In the genomic region with DNA sequence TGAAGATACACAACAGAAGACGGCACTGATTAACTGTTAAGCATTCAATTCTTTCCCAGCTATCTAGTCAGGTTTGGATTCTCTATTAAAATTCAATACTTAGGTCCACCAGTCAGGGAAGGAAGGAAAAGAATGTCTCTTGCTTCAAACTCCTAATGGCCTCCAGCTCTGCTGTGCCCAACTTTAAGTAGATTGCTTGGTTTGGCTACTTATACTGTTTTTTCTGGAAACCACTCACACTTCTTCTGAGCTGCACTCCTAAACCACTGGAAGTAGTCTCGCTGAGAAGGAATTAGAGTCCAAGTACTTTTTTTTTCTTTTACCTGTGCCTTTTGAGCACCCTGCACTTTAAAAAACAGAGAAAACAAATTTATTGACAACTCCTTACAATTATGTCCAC, we compare ENCODE assay signal across 12 cellular contexts. TPM values are rescaled to one million over a fixed set of nuclear protein-coding genes. Genes with fewer than 3 reads are reported as not detected.
DNase-seq lines count a peak whose midpoint lies in the region; TF ChIP-seq lines count a peak whose summit lies in the region.
"Had no signal": no experiment of that assay in that cellular context is flagged by ENCODE, and none has a peak within 500 bp of the region (broad histone marks: within the 10 kb centered on the region; RNA-seq: fewer than 3 reads in every experiment).

No MANE protein-coding gene starts in this region.

- BruUV-seq in OCI-LY7 (replicated peaks; lab: Mats Ljungman, UMichigan) = no TSS peak

- no peaks in the 10 kb centered on the region for H3K79me2 ChIP-seq in hepatocyte
- no peaks in the 10 kb centered on the region for H3K79me2 ChIP-seq in OCI-LY7 (ENCODE audit: insufficient read depth, low read depth, low read length)

- no peak for TF ChIP-seq CTCF in brain (conservative IDR thresholded peaks at IDR 0.05)
- no peak for TF ChIP-seq CTCF in hepatocyte (IDR thresholded peaks at IDR 0.05; ENCODE audit: poor library complexity)
- no peak for TF ChIP-seq CTCF in spleen (IDR thresholded peaks at IDR 0.05 in 8 of 11, conservative IDR thresholded peaks at IDR 0.05 in 3 of 11)
- no peak for TF ChIP-seq CTCF in OCI-LY7 (conservative IDR thresholded peaks at IDR 0.05; ENCODE audit: low read length)

- H3K27ac Mint-ChIP-seq in brain = peak overlapping the region in 3 of 5 experiments; percentile 52 to 92 (median 72)
- H3K27ac Mint-ChIP-seq: CD4-positive, alpha-beta memory T cell; natural killer cell had no signal

- peaks cover 48% of the 10 kb centered on the region for H3K4me1 Mint-ChIP-seq in brain
- H3K4me1 Mint-ChIP-seq: CD4-positive, alpha-beta memory T cell; natural killer cell had no signal

- intact Hi-C loops in spleen (cut with DNase I; ENCODE audit: low total_unique reads) = no loop called here
- intact Hi-C loops in OCI-LY7 (cut with micrococcal nuclease; ENCODE audit: unreplicated experiment) = no loop called here

- no peaks in the 10 kb centered on the region for H3K9me2 ChIP-seq in hepatocyte (replicated peaks; ENCODE audit: insufficient read depth)
- H3K9me2 ChIP-seq in OCI-LY7 (ENCODE audit: insufficient read depth, low read length) = no peaks in the 10 kb centered on the region

- peak; percentile 30 for DNase-seq in GM04504 (ENCODE audit: low read depth)
- DNase-seq in hepatocyte (ENCODE audit: low spot score) = peak; percentile 15
- DNase-seq in spleen = no peak
- DNase-seq in OCI-LY7 (ENCODE audit: low spot score) = no peak
- DNase-seq in HK-2 (ENCODE audit: unreplicated experiment) = no peak
- no peak for DNase-seq in superior temporal gyrus (ENCODE audit: extremely low spot score)
- no peak for DNase-seq in NCI-H2196 treated with DMSO at 0.1 percent for 48 hours (lab: John Stamatoyannopoulos, UW; ENCODE audit: unreplicated experiment)
- DNase-seq: CD4-positive, alpha-beta memory T cell; KG1; natural killer cell had no signal

- H3K9me3 ChIP-seq in hepatocyte (ENCODE audit: low read depth) = no peaks in the 10 kb centered on the region
- H3K9me3 ChIP-seq in spleen = no peaks in the 10 kb centered on the region
- no peaks in the 10 kb centered on the region for H3K9me3 ChIP-seq in OCI-LY7 (ENCODE audit: low read length)

- no peak overlapping the region for H2AFZ ChIP-seq in hepatocyte
- no peak overlapping the region for H2AFZ ChIP-seq in OCI-LY7 (ENCODE audit: low read length)

- H3K9me3 Mint-ChIP-seq in brain = peaks cover 5 to 24% (median 10%) of the 10 kb centered on the region in 5 experiments

- H3K4me3 Mint-ChIP-seq in brain = peak overlapping the region in 3 of 5 experiments; percentile 2 to 64 (median 20)
- H3K4me3 Mint-ChIP-seq: CD4-positive, alpha-beta memory T cell; natural killer cell had no signal

- 68% methylated on average over 2 of the region's 2 CpGs for WGBS in hepatocyte (ENCODE audit: low lambda C conversion rate, missing lambda C conversion rate)
- WGBS in spleen, 5 donors = 73 to 87% (median 80%) methylated on average over 2 of the region's 2 CpGs

- H3K4me2 ChIP-seq in hepatocyte (peak overlapping the region; percentile 60), OCI-LY7 (ENCODE audit: low read length) (no peak overlapping the region)

- H3K36me3 ChIP-seq in hepatocyte (replicated peaks; ENCODE audit: insufficient read depth, low read depth) (no peaks in the 10 kb centered on the region), spleen (no peaks in the 10 kb centered on the region), OCI-LY7 (ENCODE audit: insufficient read depth, low read length) (no peaks in the 10 kb centered on the region)
- H3K36me3 ChIP-seq: cardiac muscle cell had no signal

- no peaks in the 10 kb centered on the region for H3K36me3 Mint-ChIP-seq in brain
- H3K36me3 Mint-ChIP-seq: CD4-positive, alpha-beta memory T cell; natural killer cell had no signal

- no peaks in the 10 kb centered on the region for H3K27me3 Mint-ChIP-seq in brain

- H4K20me1 ChIP-seq in hepatocyte (ENCODE audit: insufficient read depth, poor library complexity, severe bottlenecking) = no peaks in the 10 kb centered on the region
- no peaks in the 10 kb centered on the region for H4K20me1 ChIP-seq in OCI-LY7 (ENCODE audit: insufficient read depth, low read length)

- no peaks in the 10 kb centered on the region for H3K27me3 ChIP-seq in hepatocyte
- no peaks in the 10 kb centered on the region for H3K27me3 ChIP-seq in spleen (replicated peaks in 1 of 7)
- H3K27me3 ChIP-seq: cardiac muscle cell had no signal

- POLR2A ChIA-PET in OCI-LY7 (lab: Charles Lee) = interaction anchor here (0.7 to 0.9 kb wide), 2 partner anchors 155 to 435 kb away, joined by 3 to 4 read pairs; no protein-coding TSS in a partner anchor

- peak overlapping the region; percentile 85 for H3K27ac ChIP-seq in hepatocyte
- peak overlapping the region in 5 of 8 donors; percentile 3 to 43 (median 36) for H3K27ac ChIP-seq in spleen
- no peak overlapping the region for H3K27ac ChIP-seq in OCI-LY7 (ENCODE audit: low read depth, low read length, poor library complexity, severe bottlenecking)
- H3K27ac ChIP-seq: cardiac muscle cell had no signal

- CTCF ChIA-PET in OCI-LY7 (lab: Charles Lee; ENCODE audit: unreplicated experiment) = no interaction called here

- H3K4me1 ChIP-seq in hepatocyte (ENCODE audit: insufficient read depth) (peaks cover 10% of the 10 kb centered on the region), spleen (no peaks in the 10 kb centered on the region), OCI-LY7 (ENCODE audit: insufficient read depth, low read length, poor library complexity, severe bottlenecking) (no peaks in the 10 kb centered on the region)

- TF ChIP-seq POLR2A in spleen (IDR thresholded peaks at IDR 0.05) = no peak

- no peak overlapping the region for H3K4me3 ChIP-seq in hepatocyte
- H3K4me3 ChIP-seq in spleen = no peak overlapping the region
- H3K4me3 ChIP-seq in OCI-LY7 (ENCODE audit: low read depth, low read length, poor library complexity, severe bottlenecking) = no peak overlapping the region
- H3K4me3 ChIP-seq: cardiac muscle cell had no signal

RNA-seq across cellular contexts. Expression of a gene that starts 26.8 kb away (rescaled TPM):
- 36.7 TPM for polyA plus RNA-seq in brain (ENCODE audit: insufficient read depth, low read depth, low replicate concordance)
- total RNA-seq in hepatocyte = 1,011 and 1,836 TPM in 2 replicates
- polyA plus RNA-seq in hepatocyte = 2,013 and 2,200 TPM in 2 replicates
- total RNA-seq in spleen = 100 to 1,000 TPM in 6 of 7 donors, 10 to 100 TPM in 1; 72.8 to 228 (median 166) TPM
- 10 to 100 TPM; 39.7 to 73.0 (median 48.3) TPM for polyA plus RNA-seq in spleen
- not detected in 2 replicates for total RNA-seq in OCI-LY7 (2014; rRNA removed; shearing (Covaris generic))
- not detected in 2 replicates for total RNA-seq in OCI-LY7 (2022)
- total RNA-seq: CD4-positive, alpha-beta memory T cell; natural killer cell had no signal
- polyA plus RNA-seq: CD4-positive, alpha-beta memory T cell had no signal

Comparison
In these comparisons a context has a peak if more than half of its experiments do, and no peak if none do; other contexts are left out.
1. DNase-seq: peak in GM04504 (single experiment) and hepatocyte (single experiment); none in spleen (single experiment), OCI-LY7 (single experiment), HK-2 (single experiment), superior temporal gyrus (single experiment) and NCI-H2196 treated with DMSO at 0.1 percent for 48 hours (single experiment).
2. RNA of a gene that starts 26.8 kb away (total RNA-seq): 1,011 to 1,836 TPM in hepatocyte and 72.8 to 228 TPM in spleen; not detected in OCI-LY7; every median in the first group is over 10 times any median in the second.